ENCODE assay signal across 9 cellular contexts in the genomic region with DNA sequence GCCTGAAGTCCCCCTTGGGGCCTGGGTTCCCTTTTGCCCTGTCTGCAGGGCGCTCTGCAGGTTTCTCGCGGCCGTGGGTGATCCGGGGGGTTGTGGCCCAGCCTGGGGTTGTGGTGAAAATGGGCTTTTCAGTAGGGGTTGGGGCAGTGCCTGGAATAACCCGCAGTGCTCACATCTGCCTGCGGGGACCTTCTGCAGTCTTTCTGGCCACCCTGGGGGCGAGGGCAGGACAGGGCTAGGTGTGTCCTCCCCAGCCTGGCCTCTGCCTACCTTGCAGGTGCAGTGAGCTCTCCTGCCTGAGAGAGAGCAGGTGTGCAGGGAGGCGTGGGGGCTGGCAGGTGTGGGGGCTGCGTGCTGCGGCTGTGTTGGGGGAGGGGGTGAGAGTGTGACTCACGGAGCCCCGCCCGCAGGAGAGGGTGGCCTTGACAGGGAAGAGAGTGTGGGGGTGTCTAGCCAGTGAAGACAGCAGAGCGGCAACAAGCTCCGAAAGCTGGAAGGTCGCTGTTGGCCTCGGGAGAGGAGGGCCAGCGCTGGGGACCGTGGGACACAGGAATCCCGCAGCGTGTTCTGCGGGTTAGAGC.
DNase-seq lines count a peak whose midpoint lies in the region; ATAC-seq and TF ChIP-seq lines count a peak whose summit lies in the region.
"Had no signal": no experiment of that assay in that cellular context is flagged by ENCODE, and none has a peak within 500 bp of the region (broad histone marks: within the 10 kb centered on the region; RNA-seq: fewer than 3 reads in every experiment).

No MANE protein-coding gene starts in this region.

- no peak overlapping the region for H3K9ac ChIP-seq in parathyroid adenoma

- no peak for ATAC-seq in GM18861 (IDR thresholded peaks at IDR 0.05; ENCODE audit: unreplicated experiment)

- DNase-seq in activated CD4-positive, alpha-beta T cell treated with anti-CD3 and anti-CD28 coated beads, Interleukin-2, amount 50 U/mL, for 4 hours: peak; percentile 30 to 38
- DNase-seq in activated CD4-positive, alpha-beta T cell treated with anti-CD3 and anti-CD28 coated beads for 48 hours: no peak
- DNase-seq in NCI-H69 (lab: John Stamatoyannopoulos, UW): peak; percentile 67
- DNase-seq in glutamatergic neuron: peak; percentile 37
- DNase-seq in RWPE1 (ENCODE audit: low spot score): no peak
- no peak for DNase-seq in SIG-M5 treated with dmso at 0.1 percent for 504 hours (lab: John Stamatoyannopoulos, UW; ENCODE audit: unreplicated experiment)
- DNase-seq: T-helper 1 cell had no signal

- H3K4me1 ChIP-seq in parathyroid adenoma: peaks cover 4% of the 10 kb centered on the region

- peak overlapping the region; percentile 52 for H3K4me3 Mint-ChIP-seq in glutamatergic neuron (ENCODE audit: unreplicated experiment)

- peaks cover 4% of the 10 kb centered on the region for H3K9me3 Mint-ChIP-seq in glutamatergic neuron (ENCODE audit: unreplicated experiment)

- H3K36me3 Mint-ChIP-seq in glutamatergic neuron (ENCODE audit: unreplicated experiment): no peaks in the 10 kb centered on the region

- H3K27ac ChIP-seq in parathyroid adenoma (no peak overlapping the region), RWPE1 (no peak overlapping the region)

- no peak for TF ChIP-seq CTCF in glutamatergic neuron (IDR thresholded peaks at IDR 0.05; ENCODE audit: partially characterized antibody, unreplicated experiment)
- TF ChIP-seq CTCF in parathyroid adenoma (IDR thresholded peaks at IDR 0.05): no peak
- no peak for TF ChIP-seq CTCF in RWPE1 (conservative IDR thresholded peaks at IDR 0.05; ENCODE audit: low read depth)

- CTCF ChIA-PET in RWPE1 (lab: Yijun Ruan, JAX): interaction anchor here (0.6 kb wide), 1 partner anchor 481 kb away, joined by 7 read pairs; no protein-coding TSS in a partner anchor

- no peaks in the 10 kb centered on the region for H3K36me3 ChIP-seq in parathyroid adenoma (ENCODE audit: control insufficient read depth, insufficient read depth, low read length)

- no peak overlapping the region for H3K4me3 ChIP-seq in parathyroid adenoma (ENCODE audit: low read depth, low read length)

- H2AFZ ChIP-seq in parathyroid adenoma: peak overlapping the region; percentile 50

- peaks cover 5% of the 10 kb centered on the region for H3K4me1 Mint-ChIP-seq in glutamatergic neuron (ENCODE audit: low read depth, unreplicated experiment)

- no peak overlapping the region for H3K4me2 ChIP-seq in parathyroid adenoma (ENCODE audit: low read length)

- POLR2A ChIA-PET in RWPE1 (lab: Yijun Ruan, JAX; ENCODE audit: low non-redundant PET): no interaction called here

- no peaks in the 10 kb centered on the region for H3K79me2 ChIP-seq in parathyroid adenoma

- peaks cover 16% of the 10 kb centered on the region for H3K27me3 Mint-ChIP-seq in glutamatergic neuron (ENCODE audit: unreplicated experiment)

- peaks cover 9% of the 10 kb centered on the region for H3K27me3 ChIP-seq in parathyroid adenoma (ENCODE audit: control insufficient read depth, insufficient read depth, low read length)

- H3K9me3 ChIP-seq in parathyroid adenoma (ENCODE audit: control insufficient read depth, low read length): no peaks in the 10 kb centered on the region

- no peak overlapping the region for H3K27ac Mint-ChIP-seq in glutamatergic neuron (ENCODE audit: unreplicated experiment)

Comparison
In these comparisons a context has a peak if more than half of its experiments do, and no peak if none do; other contexts are left out.
1. DNase-seq: peak in activated CD4-positive, alpha-beta T cell treated with anti-CD3 and anti-CD28 coated beads, Interleukin-2, amount 50 U/mL, for 4 hours (2 of 2), NCI-H69 (single experiment) and glutamatergic neuron (single experiment); none in activated CD4-positive, alpha-beta T cell treated with anti-CD3 and anti-CD28 coated beads for 48 hours (single experiment), RWPE1 (single experiment) and SIG-M5 treated with dmso at 0.1 percent for 504 hours (single experiment).